ENCODE assay signal across 8 cellular contexts in genomic region chr1:112803906-112804762, GRCh38.
DNase-seq lines count a peak whose midpoint lies in the region; ATAC-seq and TF ChIP-seq lines count a peak whose summit lies in the region.

No MANE protein-coding gene starts in this region.

- H3K4me1 ChIP-seq in CD4-positive, CD25-positive, alpha-beta regulatory T cell (ENCODE audit: control insufficient read depth, insufficient read depth, low read length, poor library complexity, severe bottlenecking) = no peaks in the 10 kb centered on the region
- H3K4me1 ChIP-seq in SJCRH30 = no peaks in the 10 kb centered on the region
- peaks cover 0 to 5% (median 0%) of the 10 kb centered on the region in 9 donors for H3K4me1 ChIP-seq in heart right ventricle

- 56 to 62% methylated on average over 10 of the region's 10 CpGs for WGBS in heart right ventricle, 2 donors

- H3K36me3 ChIP-seq in CD4-positive, CD25-positive, alpha-beta regulatory T cell (ENCODE audit: control insufficient read depth, insufficient read depth, low read length) = no peaks in the 10 kb centered on the region
- H3K36me3 ChIP-seq in SJCRH30 (no peaks in the 10 kb centered on the region), heart right ventricle (no peaks in the 10 kb centered on the region)

- H3K27me3 ChIP-seq in CD4-positive, CD25-positive, alpha-beta regulatory T cell (ENCODE audit: control insufficient read depth, insufficient read depth, low read length) = no peaks in the 10 kb centered on the region
- H3K27me3 ChIP-seq in SJCRH30 = 0 out of 2 replicates have a peak, but pooled peaks cover 10% of the 10 kb centered on the region
- H3K27me3 ChIP-seq in heart right ventricle = no peaks in the 10 kb centered on the region

- DNase-seq in CD4-positive, CD25-positive, alpha-beta regulatory T cell = peak; percentile 7 to 62 (median 26)
- DNase-seq in Kasumi-1 (lab: John Stamatoyannopoulos, UW) = peak; percentile 37 to 60
- peak; percentile 52 to 71 for DNase-seq in SJCRH30
- DNase-seq in activated naive CD8-positive, alpha-beta T cell treated with anti-CD3 and anti-CD28 coated beads, Interleukin-2, amount 10 ng/mL, durations not matched to agents 7 days and 5 days = peak; percentile 67
- peak; percentile 50 to 65 for DNase-seq in heart right ventricle
- DNase-seq in pulmonary artery endothelial cell (ENCODE audit: low read depth, low spot score) = peak; percentile 41

- peak; percentile 34 to 82 (median 75) for TF ChIP-seq CTCF in heart right ventricle (IDR thresholded peaks at IDR 0.05)

- H3K9me3 Mint-ChIP-seq in CD4-positive, CD25-positive, alpha-beta regulatory T cell = peaks cover 0 to 1% (median 0%) of the 10 kb centered on the region in 7 donors
- H3K9me3 Mint-ChIP-seq in activated naive CD8-positive, alpha-beta T cell treated with anti-CD3 and anti-CD28 coated beads, Interleukin-2, amount 10 ng/mL, durations not matched to agents 7 days and 5 days = no peaks in the 10 kb centered on the region

- no peak overlapping the region for H3K4me3 Mint-ChIP-seq in CD4-positive, CD25-positive, alpha-beta regulatory T cell
- no peak overlapping the region for H3K4me3 Mint-ChIP-seq in activated naive CD8-positive, alpha-beta T cell treated with anti-CD3 and anti-CD28 coated beads, Interleukin-2, amount 10 ng/mL, durations not matched to agents 7 days and 5 days

- no peak overlapping the region for H3K27ac ChIP-seq in CD4-positive, CD25-positive, alpha-beta regulatory T cell (ENCODE audit: insufficient read depth, low read length, poor library complexity, severe bottlenecking)
- no peak overlapping the region for H3K27ac ChIP-seq in SJCRH30
- no peak overlapping the region for H3K27ac ChIP-seq in heart right ventricle

- no peaks in the 10 kb centered on the region for H3K9me3 ChIP-seq in CD4-positive, CD25-positive, alpha-beta regulatory T cell (ENCODE audit: control insufficient read depth in 2 of 2, low read length in 2 of 2)
- H3K9me3 ChIP-seq in SJCRH30 (replicated peaks) = no peaks in the 10 kb centered on the region
- no peaks in the 10 kb centered on the region for H3K9me3 ChIP-seq in heart right ventricle

- H3K4me3 ChIP-seq in CD4-positive, CD25-positive, alpha-beta regulatory T cell (ENCODE audit: low read depth, low read length) = no peak overlapping the region
- no peak overlapping the region for H3K4me3 ChIP-seq in SJCRH30
- H3K4me3 ChIP-seq in heart right ventricle = no peak overlapping the region

- peaks cover 10% of the 10 kb centered on the region for H3K27me3 Mint-ChIP-seq in CD4-positive, CD25-positive, alpha-beta regulatory T cell
- H3K27me3 Mint-ChIP-seq in activated naive CD8-positive, alpha-beta T cell treated with anti-CD3 and anti-CD28 coated beads, Interleukin-2, amount 10 ng/mL, durations not matched to agents 7 days and 5 days = peaks cover 9% of the 10 kb centered on the region

- ATAC-seq in CD4-positive, CD25-positive, alpha-beta regulatory T cell (ENCODE audit: low read depth in 2 of 2) = peak in 1 of 2 donors; percentile 61
- ATAC-seq in GM19395 (IDR thresholded peaks at IDR 0.05; ENCODE audit: unreplicated experiment) (peak; percentile 82), heart right ventricle (peak; percentile 82 to 90 (median 86)), HG02973 (IDR thresholded peaks at IDR 0.05; ENCODE audit: unreplicated experiment) (no peak)
- peak; percentile 93 for ATAC-seq in activated naive CD8-positive, alpha-beta T cell treated with anti-CD3 and anti-CD28 coated beads, Interleukin-2, amount 10 ng/mL, durations not matched to agents 7 days and 5 days (ENCODE audit: low read depth)

- POLR2A ChIA-PET in activated naive CD8-positive, alpha-beta T cell treated with anti-CD3 and anti-CD28 coated beads, Interleukin-2, amount 10 ng/mL, durations not matched to agents 7 days and 5 days (lab: Charles Lee) = interaction anchor here (1.5 kb wide), 1 partner anchor 89 kb away, joined by 4 read pairs; the partner anchor contains the start of gene PPM1J

- intact Hi-C loops in heart right ventricle (cut with DNase I) = loop anchor here (1.0 to 10.0 kb wide), 7 partner anchors 85 to 409 kb away; partner anchors contain the start of genes CTTNBP2NL (in 1 of the 10), PPM1J (in 1 of the 10) and SLC16A1 (in 1 of the 10)

- no peak overlapping the region for H3K27ac Mint-ChIP-seq in CD4-positive, CD25-positive, alpha-beta regulatory T cell
- no peak overlapping the region for H3K27ac Mint-ChIP-seq in activated naive CD8-positive, alpha-beta T cell treated with anti-CD3 and anti-CD28 coated beads, Interleukin-2, amount 10 ng/mL, durations not matched to agents 7 days and 5 days

- H3K36me3 Mint-ChIP-seq in CD4-positive, CD25-positive, alpha-beta regulatory T cell = no peaks in the 10 kb centered on the region
- H3K36me3 Mint-ChIP-seq in activated naive CD8-positive, alpha-beta T cell treated with anti-CD3 and anti-CD28 coated beads, Interleukin-2, amount 10 ng/mL, durations not matched to agents 7 days and 5 days = no peaks in the 10 kb centered on the region

- H3K4me1 Mint-ChIP-seq in CD4-positive, CD25-positive, alpha-beta regulatory T cell = peaks cover 0 to 2% (median 0%) of the 10 kb centered on the region in 4 donors
- no peaks in the 10 kb centered on the region for H3K4me1 Mint-ChIP-seq in activated naive CD8-positive, alpha-beta T cell treated with anti-CD3 and anti-CD28 coated beads, Interleukin-2, amount 10 ng/mL, durations not matched to agents 7 days and 5 days
